1 cellular context compared by ENCODE assay signal in the genomic region with DNA sequence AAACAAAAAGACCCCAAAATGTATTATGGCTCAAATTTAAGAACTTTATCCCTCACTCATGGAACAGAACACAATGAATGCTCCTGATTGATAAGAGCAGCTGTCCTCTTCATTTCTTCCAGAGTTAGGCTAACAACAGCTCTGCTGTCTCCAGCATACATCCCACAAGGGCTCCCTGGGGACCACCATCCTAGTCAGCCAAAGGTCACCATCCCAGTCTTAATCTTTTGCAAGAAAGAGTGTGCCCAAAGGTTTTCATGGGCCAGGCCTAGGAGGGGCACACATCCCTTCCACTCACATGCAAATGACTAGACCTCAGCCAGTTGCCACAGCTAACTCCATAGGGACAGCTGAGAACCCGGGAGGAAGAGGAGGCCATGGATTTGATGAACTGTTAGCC.
TF ChIP-seq lines count a peak whose summit lies in the region.

No MANE protein-coding gene starts in this region.

TF ChIP-seq in GM23338, 12 proteins besides CTCF, POLR2A, EP300 and RAD21 (continued from another document):
- TF ChIP-seq EZH2 (IDR thresholded peaks at IDR 0.05; ENCODE audit: low read depth, unreplicated experiment): no peak
- no peak for TF ChIP-seq CREB1 (CRISPR knock-in tag; IDR thresholded peaks at IDR 0.05; ENCODE audit: low read depth)
- TF ChIP-seq, protein P1, sequence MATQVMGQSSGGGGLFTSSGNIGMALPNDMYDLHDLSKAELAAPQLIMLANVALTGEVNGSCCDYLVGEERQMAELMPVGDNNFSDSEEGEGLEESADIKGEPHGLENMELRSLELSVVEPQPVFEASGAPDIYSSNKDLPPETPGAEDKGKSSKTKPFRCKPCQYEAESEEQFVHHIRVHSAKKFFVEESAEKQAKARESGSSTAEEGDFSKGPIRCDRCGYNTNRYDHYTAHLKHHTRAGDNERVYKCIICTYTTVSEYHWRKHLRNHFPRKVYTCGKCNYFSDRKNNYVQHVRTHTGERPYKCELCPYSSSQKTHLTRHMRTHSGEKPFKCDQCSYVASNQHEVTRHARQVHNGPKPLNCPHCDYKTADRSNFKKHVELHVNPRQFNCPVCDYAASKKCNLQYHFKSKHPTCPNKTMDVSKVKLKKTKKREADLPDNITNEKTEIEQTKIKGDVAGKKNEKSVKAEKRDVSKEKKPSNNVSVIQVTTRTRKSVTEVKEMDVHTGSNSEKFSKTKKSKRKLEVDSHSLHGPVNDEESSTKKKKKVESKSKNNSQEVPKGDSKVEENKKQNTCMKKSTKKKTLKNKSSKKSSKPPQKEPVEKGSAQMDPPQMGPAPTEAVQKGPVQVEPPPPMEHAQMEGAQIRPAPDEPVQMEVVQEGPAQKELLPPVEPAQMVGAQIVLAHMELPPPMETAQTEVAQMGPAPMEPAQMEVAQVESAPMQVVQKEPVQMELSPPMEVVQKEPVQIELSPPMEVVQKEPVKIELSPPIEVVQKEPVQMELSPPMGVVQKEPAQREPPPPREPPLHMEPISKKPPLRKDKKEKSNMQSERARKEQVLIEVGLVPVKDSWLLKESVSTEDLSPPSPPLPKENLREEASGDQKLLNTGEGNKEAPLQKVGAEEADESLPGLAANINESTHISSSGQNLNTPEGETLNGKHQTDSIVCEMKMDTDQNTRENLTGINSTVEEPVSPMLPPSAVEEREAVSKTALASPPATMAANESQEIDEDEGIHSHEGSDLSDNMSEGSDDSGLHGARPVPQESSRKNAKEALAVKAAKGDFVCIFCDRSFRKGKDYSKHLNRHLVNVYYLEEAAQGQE (IDR thresholded peaks at IDR 0.05; ENCODE audit: unreplicated experiment): no peak
